2 cellular contexts compared by ENCODE assay signal in genomic region chr3:170442945-170443344, GRCh38.
TF ChIP-seq lines count a peak whose summit lies in the region.

No MANE protein-coding gene starts in this region.

TF ChIP-seq in IMR-90, 13 proteins besides CTCF, POLR2A, EP300 and RAD21:
- TF ChIP-seq RFX5 (IDR thresholded peaks at IDR 0.05; ENCODE audit: low read depth, low read length) (0 out of 2 replicates have a peak, but pooled peaks have one; percentile 31), SMC3 (IDR thresholded peaks at IDR 0.05; ENCODE audit: low read depth, low read length) (no peak), USF2 (IDR thresholded peaks at IDR 0.05; ENCODE audit: low read depth, low read length) (peak; percentile 78)
TF ChIP-seq in IMR-90: peak in this region for 2.

TF ChIP-seq in K562, 482 proteins besides CTCF, POLR2A, EP300 and RAD21:
- no peak for TF ChIP-seq PHF8 (IDR thresholded peaks at IDR 0.05; ENCODE audit: borderline replicate concordance, low read length)
- no peak for TF ChIP-seq E2F4 (CRISPR knock-in tag; IDR thresholded peaks at IDR 0.05; ENCODE audit: low read depth)
- no peak for TF ChIP-seq ZNF197 (CRISPR knock-in tag; IDR thresholded peaks at IDR 0.05; ENCODE audit: low read depth)
- TF ChIP-seq NFYB (IDR thresholded peaks at IDR 0.05; ENCODE audit: extremely low read depth, insufficient read length) = peak; percentile 52
- no peak for TF ChIP-seq RREB1 (CRISPR knock-in tag; IDR thresholded peaks at IDR 0.05)
- TF ChIP-seq ZNF408 (CRISPR knock-in tag; IDR thresholded peaks at IDR 0.05; ENCODE audit: low read depth) = no peak
- TF ChIP-seq RBM25 (IDR thresholded peaks at IDR 0.05; ENCODE audit: low read depth, low read length, severe bottlenecking) = peak; percentile 9
- no peak for TF ChIP-seq KAT2B (IDR thresholded peaks at IDR 0.05; ENCODE audit: low read depth, low read length)
- peak; percentile 69; the same call in 1 of the 2 replicates for TF ChIP-seq RAD51 (IDR thresholded peaks at IDR 0.05; ENCODE audit: borderline replicate concordance, low read depth)
- no peak for TF ChIP-seq CHCHD3 (CRISPR knock-in tag; IDR thresholded peaks at IDR 0.05)
- TF ChIP-seq RUNX1 (IDR thresholded peaks at IDR 0.05; ENCODE audit: low read depth) = no peak
- TF ChIP-seq BCL6 (CRISPR knock-in tag; IDR thresholded peaks at IDR 0.05) = no peak
- 0 out of 2 replicates have a peak, but pooled peaks have one; percentile 40 for TF ChIP-seq RFX5 (IDR thresholded peaks at IDR 0.05; ENCODE audit: low read depth, low read length)
- no peak for TF ChIP-seq ZNF263 (CRISPR knock-in tag; IDR thresholded peaks at IDR 0.05; ENCODE audit: borderline replicate concordance)
- no peak for TF ChIP-seq CCAR2 (IDR thresholded peaks at IDR 0.05; ENCODE audit: low read depth, low read length)
- no peak for TF ChIP-seq THRAP3 (IDR thresholded peaks at IDR 0.05; ENCODE audit: borderline replicate concordance)
- peak; percentile 83 for TF ChIP-seq USF2 (CRISPR knock-in tag; IDR thresholded peaks at IDR 0.05)
- peak; percentile 75 for TF ChIP-seq USF1 (CRISPR knock-in tag; IDR thresholded peaks at IDR 0.05)
- no peak for TF ChIP-seq GABPB1 (CRISPR knock-in tag; IDR thresholded peaks at IDR 0.05)
- TF ChIP-seq MLX (CRISPR knock-in tag; conservative IDR thresholded peaks at IDR 0.05) = no peak
- TF ChIP-seq JUNB (CRISPR knock-in tag; conservative IDR thresholded peaks at IDR 0.05) = no peak
- no peak for TF ChIP-seq TEAD1 (CRISPR knock-in tag; IDR thresholded peaks at IDR 0.05)
